1 cellular context compared by ENCODE assay signal in the genomic region with DNA sequence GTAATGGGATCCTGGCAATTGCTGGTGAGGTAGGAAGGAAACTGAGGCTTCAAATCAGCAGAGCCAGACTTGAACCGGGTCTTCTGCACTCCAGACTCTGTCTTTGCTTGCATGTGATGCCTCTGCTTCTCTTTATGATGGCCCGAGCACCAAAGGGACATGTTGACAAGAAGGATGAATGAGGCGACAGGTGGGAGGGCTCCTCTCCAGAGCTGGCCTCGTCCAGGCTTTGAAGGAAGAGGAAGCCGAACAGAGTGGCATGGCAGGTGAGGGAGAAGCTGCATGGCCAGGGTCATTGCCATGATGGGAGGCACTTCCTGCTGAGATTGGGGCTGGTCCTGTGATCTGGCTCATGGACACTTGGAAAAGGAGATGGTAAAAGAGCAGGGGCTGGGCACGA.
TF ChIP-seq lines count a peak whose summit lies in the region.

No MANE protein-coding gene starts in this region.

TF ChIP-seq in IMR-90, 13 proteins besides CTCF, POLR2A, EP300 and RAD21:
- TF ChIP-seq SMC3 (IDR thresholded peaks at IDR 0.05; ENCODE audit: low read depth, low read length), result no peak
- TF ChIP-seq MXI1 (IDR thresholded peaks at IDR 0.05; ENCODE audit: borderline replicate concordance, low read depth, low read length), result no peak
- TF ChIP-seq RCOR1 (IDR thresholded peaks at IDR 0.05; ENCODE audit: insufficient replicate concordance, low read length), result no peak
- TF ChIP-seq, protein P1, sequence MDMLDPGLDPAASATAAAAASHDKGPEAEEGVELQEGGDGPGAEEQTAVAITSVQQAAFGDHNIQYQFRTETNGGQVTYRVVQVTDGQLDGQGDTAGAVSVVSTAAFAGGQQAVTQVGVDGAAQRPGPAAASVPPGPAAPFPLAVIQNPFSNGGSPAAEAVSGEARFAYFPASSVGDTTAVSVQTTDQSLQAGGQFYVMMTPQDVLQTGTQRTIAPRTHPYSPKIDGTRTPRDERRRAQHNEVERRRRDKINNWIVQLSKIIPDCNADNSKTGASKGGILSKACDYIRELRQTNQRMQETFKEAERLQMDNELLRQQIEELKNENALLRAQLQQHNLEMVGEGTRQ (IDR thresholded peaks at IDR 0.05; ENCODE audit: low read depth, low read length), result no peak
- no peak for TF ChIP-seq BHLHE40 (IDR thresholded peaks at IDR 0.05; ENCODE audit: low read depth, low read length)
- no peak for TF ChIP-seq MAZ (IDR thresholded peaks at IDR 0.05; ENCODE audit: borderline replicate concordance, low read depth, low read length)
- TF ChIP-seq, protein P2, sequence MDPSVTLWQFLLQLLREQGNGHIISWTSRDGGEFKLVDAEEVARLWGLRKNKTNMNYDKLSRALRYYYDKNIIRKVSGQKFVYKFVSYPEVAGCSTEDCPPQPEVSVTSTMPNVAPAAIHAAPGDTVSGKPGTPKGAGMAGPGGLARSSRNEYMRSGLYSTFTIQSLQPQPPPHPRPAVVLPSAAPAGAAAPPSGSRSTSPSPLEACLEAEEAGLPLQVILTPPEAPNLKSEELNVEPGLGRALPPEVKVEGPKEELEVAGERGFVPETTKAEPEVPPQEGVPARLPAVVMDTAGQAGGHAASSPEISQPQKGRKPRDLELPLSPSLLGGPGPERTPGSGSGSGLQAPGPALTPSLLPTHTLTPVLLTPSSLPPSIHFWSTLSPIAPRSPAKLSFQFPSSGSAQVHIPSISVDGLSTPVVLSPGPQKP (IDR thresholded peaks at IDR 0.05; ENCODE audit: borderline replicate concordance, low read depth, low read length), result no peak
- TF ChIP-seq CEBPB (IDR thresholded peaks at IDR 0.05; ENCODE audit: low read depth, low read length), result no peak
- TF ChIP-seq NFE2L2 (IDR thresholded peaks at IDR 0.05; ENCODE audit: low read depth, low read length), result no peak
- TF ChIP-seq FOS (IDR thresholded peaks at IDR 0.05; ENCODE audit: low read depth, low read length), result no peak
- no peak for TF ChIP-seq MAFK (IDR thresholded peaks at IDR 0.05; ENCODE audit: low read depth, low read length)
- no peak for TF ChIP-seq RFX5 (IDR thresholded peaks at IDR 0.05; ENCODE audit: low read depth, low read length)
- TF ChIP-seq CHD1 (IDR thresholded peaks at IDR 0.05; ENCODE audit: low read depth, low read length), result no peak
